In the genomic region with DNA sequence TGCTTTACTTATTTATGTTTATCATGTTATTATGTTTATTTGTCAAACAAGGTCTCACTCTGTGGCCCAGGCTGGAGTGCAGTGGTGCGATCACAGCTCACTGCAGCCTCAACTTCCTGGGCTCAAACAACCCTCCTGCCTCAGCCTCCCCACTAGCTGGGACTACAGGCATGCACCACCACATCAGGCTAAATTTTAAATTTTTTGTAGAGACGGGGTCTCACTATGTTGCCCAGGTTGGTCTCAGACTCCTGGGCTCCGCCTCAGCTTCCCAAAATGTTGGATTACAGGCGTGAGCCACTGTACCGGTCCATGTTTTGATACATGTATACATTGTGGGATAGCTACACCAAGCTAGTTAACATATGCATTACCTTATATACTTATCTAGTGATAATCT, we compare ENCODE assay signal across 7 cellular contexts. TPM values are rescaled to one million over a fixed set of nuclear protein-coding genes. Genes with fewer than 3 reads are reported as not detected.
A peak's percentile ranks its signal among the peaks of the same experiment; 100 is the strongest.
DNase-seq lines count a peak whose midpoint lies in the region; ATAC-seq and TF ChIP-seq lines count a peak whose summit lies in the region.
"Not testable (repeated sequence)": the region's sequence is repeated elsewhere in the genome, so short reads cannot be mapped to it uniquely, and the experiment has no call there.

No MANE protein-coding gene starts in this region.

- not testable (repeated sequence) for H3K18ac ChIP-seq in IMR-90 (ENCODE audit: low read depth, low read length)

- H2BK5ac ChIP-seq in IMR-90 (ENCODE audit: low read depth, low read length, poor library complexity, severe bottlenecking): not testable (repeated sequence)

- H3K4me1 Mint-ChIP-seq in activated naive CD4-positive, alpha-beta T cell treated with anti-CD3 and anti-CD28 coated beads, Interleukin-2, amount 50 U/mL, for 24 hours: peaks cover 23% of the 10 kb centered on the region
- H3K4me1 Mint-ChIP-seq in natural killer cell: peaks cover 25% of the 10 kb centered on the region in 2 donors

- TF ChIP-seq CTCF in IMR-90 (conservative IDR thresholded peaks at IDR 0.05; ENCODE audit: low read depth, low read length); esophagus muscularis mucosa (IDR thresholded peaks at IDR 0.05); left ventricle myocardium inferior (IDR thresholded peaks at IDR 0.05; ENCODE audit: borderline replicate concordance); natural killer cell (IDR thresholded peaks at IDR 0.05); gastrocnemius medialis (IDR thresholded peaks at IDR 0.05 in 4 of 5, conservative IDR thresholded peaks at IDR 0.05 in 1 of 5); transverse colon (IDR thresholded peaks at IDR 0.05): not testable (repeated sequence)

- H3K27me3 ChIP-seq in IMR-90 (ENCODE audit: control insufficient read depth, insufficient read depth, low read length); esophagus muscularis mucosa; left ventricle myocardium inferior (ENCODE audit: low read depth); gastrocnemius medialis; transverse colon: not testable (repeated sequence)

- TF ChIP-seq RAD21 in IMR-90 (IDR thresholded peaks at IDR 0.05; ENCODE audit: low read length): not testable (repeated sequence)

- not testable (repeated sequence) for H3K36me3 ChIP-seq in IMR-90 (ENCODE audit: control insufficient read depth, insufficient read depth, low read length); esophagus muscularis mucosa; left ventricle myocardium inferior; gastrocnemius medialis; transverse colon

- not testable (repeated sequence) for H2BK15ac ChIP-seq in IMR-90 (ENCODE audit: low read depth, low read length)

- peaks cover 5 to 28% of the 10 kb centered on the region in 2 experiments; a peak in 3 of 4 replicates for H3K79me1 ChIP-seq in IMR-90 (ENCODE audit: low read depth in 1 of 2, low read length in 2 of 2)

- not testable (repeated sequence) for H3K9ac ChIP-seq in IMR-90 (ENCODE audit: low read depth, low read length)

- H2BK120ac ChIP-seq in IMR-90 (ENCODE audit: low read depth, low read length): 0 out of 2 replicates have a peak overlapping the region, but pooled peaks have one; percentile 16

- H4K91ac ChIP-seq in IMR-90 (ENCODE audit: insufficient read depth, low read depth, low read length): not testable (repeated sequence)

- POLR2A ChIA-PET in IMR-90 (lab: Charles Lee; ENCODE audit: unreplicated experiment): not testable (repeated sequence)

- not testable (repeated sequence) for H4K5ac ChIP-seq in IMR-90 (ENCODE audit: low read depth, low read length)

- TF ChIP-seq POLR2A in IMR-90 (IDR thresholded peaks at IDR 0.05; ENCODE audit: low read depth, low read length); esophagus muscularis mucosa (IDR thresholded peaks at IDR 0.05; ENCODE audit: low read depth); gastrocnemius medialis (IDR thresholded peaks at IDR 0.05); transverse colon (IDR thresholded peaks at IDR 0.05): not testable (repeated sequence)

- not testable (repeated sequence) for H3K4me2 ChIP-seq in IMR-90 (ENCODE audit: low read depth, low read length)

- H3K4me3 Mint-ChIP-seq in activated naive CD4-positive, alpha-beta T cell treated with anti-CD3 and anti-CD28 coated beads, Interleukin-2, amount 50 U/mL, for 24 hours: not testable (repeated sequence)
- peak overlapping the region; percentile 2 for H3K4me3 Mint-ChIP-seq in natural killer cell

- intact Hi-C loops in IMR-90 (cut with micrococcal nuclease); left ventricle myocardium inferior (cut with micrococcal nuclease); natural killer cell (cut with micrococcal nuclease); transverse colon (cut with DNase I; ENCODE audit: low total_unique reads): not testable (repeated sequence)
- intact Hi-C loops in esophagus muscularis mucosa (cut with DNase I) (loop anchor here (5.0 kb wide), 1 partner anchor 41 kb away; no protein-coding TSS in a partner anchor), gastrocnemius medialis (cut with DNase I; ENCODE audit: low total_unique reads) (loop anchor here (2.0 to 10.0 kb wide), 4 partner anchors 28 to 622 kb away; partner anchors contain the start of genes MFGE8, MRPL46 and MRPS11)

- not testable (repeated sequence) for H2BK20ac ChIP-seq in IMR-90 (ENCODE audit: low read depth, low read length)

- H3K23ac ChIP-seq in IMR-90 (ENCODE audit: low read depth, low read length): not testable (repeated sequence)

- not testable (repeated sequence) for H3K9me3 ChIP-seq in IMR-90 (ENCODE audit: control insufficient read depth, insufficient read depth, low read length); esophagus muscularis mucosa; left ventricle myocardium inferior (replicated peaks); gastrocnemius medialis; transverse colon

- H2AK9ac ChIP-seq in IMR-90 (replicated peaks; ENCODE audit: low read depth, low read length, poor library complexity): not testable (repeated sequence)

- not testable (repeated sequence) for H3K27me3 Mint-ChIP-seq in activated naive CD4-positive, alpha-beta T cell treated with anti-CD3 and anti-CD28 coated beads, Interleukin-2, amount 50 U/mL, for 24 hours; natural killer cell (ENCODE audit: low read depth in 2 of 2)

- H2AK5ac ChIP-seq in IMR-90 (ENCODE audit: low read depth, low read length): not testable (repeated sequence)

- H3K56ac ChIP-seq in IMR-90 (ENCODE audit: extremely low read depth, insufficient read depth, low read length): not testable (repeated sequence)

- peak overlapping the region; percentile 96; the same call in 1 of the 2 replicates for H3K4ac ChIP-seq in IMR-90 (ENCODE audit: low read depth, low read length)

- H3K27ac Mint-ChIP-seq in activated naive CD4-positive, alpha-beta T cell treated with anti-CD3 and anti-CD28 coated beads, Interleukin-2, amount 50 U/mL, for 24 hours: peak overlapping the region; percentile 35
- H3K27ac Mint-ChIP-seq in natural killer cell: not testable (repeated sequence)

- not testable (repeated sequence) for H3K4me3 ChIP-seq in IMR-90 (ENCODE audit: insufficient read depth, low read depth, low read length); esophagus muscularis mucosa; left ventricle myocardium inferior; gastrocnemius medialis; transverse colon

- no CpG with 5 or more reads among the region's 5 CpGs for WGBS in IMR-90 (ENCODE audit: extremely low coverage in 2 of 2, insufficient read length in 1 of 2), 2 experiments
- WGBS in esophagus muscularis mucosa: 95% methylated on average over 5 of the region's 5 CpGs
- 88 to 98% methylated on average over 1 to 5 of the region's 5 CpGs for WGBS in transverse colon (ENCODE audit: low coverage in 1 of 2), 2 donors

- not testable (repeated sequence) for H4K8ac ChIP-seq in IMR-90 (ENCODE audit: low read depth in 2 of 2, low read length in 2 of 2)

- not testable (repeated sequence) for H3K14ac ChIP-seq in IMR-90 (replicated peaks; ENCODE audit: low read depth, low read length)

- H3K36me3 Mint-ChIP-seq in activated naive CD4-positive, alpha-beta T cell treated with anti-CD3 and anti-CD28 coated beads, Interleukin-2, amount 50 U/mL, for 24 hours; natural killer cell: not testable (repeated sequence)

- ATAC-seq in IMR-90 (ENCODE audit: low read depth); natural killer cell; gastrocnemius medialis: not testable (repeated sequence)

- in situ Hi-C loops in IMR-90 (cut with MboI; ENCODE audit: low sequenced_read_pairs); gastrocnemius medialis (cut with MboI; ENCODE audit: low sequenced_read_pairs in 4 of 4); transverse colon (cut with MboI; ENCODE audit: low pct_ligation_motif_present in 1 of 4, low pct_unique_long_range_greater_than_20kb in 1 of 4, low sequenced_read_pairs in 3 of 4): not testable (repeated sequence)

- not testable (repeated sequence) for H2AFZ ChIP-seq in IMR-90 (replicated peaks; ENCODE audit: low read length, poor library complexity)

- H3K9me1 ChIP-seq in IMR-90 (ENCODE audit: insufficient read depth, low read length): not testable (repeated sequence)

- H3K27ac ChIP-seq in IMR-90 (ENCODE audit: insufficient read depth, low read length): not testable (repeated sequence)
- H3K27ac ChIP-seq in esophagus muscularis mucosa (replicated peaks in 1 of 4) (peak overlapping the region; percentile 86 to 96 (median 93)), left ventricle myocardium inferior (replicated peaks) (peak overlapping the region; percentile 95), gastrocnemius medialis (peak overlapping the region; percentile 93 to 99 (median 98)), transverse colon (peak overlapping the region; percentile 83 to 95 (median 90))

- H3K4me1 ChIP-seq in IMR-90 (ENCODE audit: control insufficient read depth, insufficient read depth, low read length): peaks cover 12% of the 10 kb centered on the region
- peaks cover 29 to 58% (median 53%) of the 10 kb centered on the region in 4 donors for H3K4me1 ChIP-seq in esophagus muscularis mucosa
- H3K4me1 ChIP-seq in left ventricle myocardium inferior: peaks cover 46% of the 10 kb centered on the region
- H3K4me1 ChIP-seq in gastrocnemius medialis: peaks cover 34 to 35% of the 10 kb centered on the region in 2 donors
- H3K4me1 ChIP-seq in transverse colon: peaks cover 7 to 34% (median 19%) of the 10 kb centered on the region in 4 donors

- BruUV-seq in IMR-90 (replicated peaks; lab: Mats Ljungman, UMichigan): not testable (repeated sequence)

- CTCF ChIA-PET in IMR-90 (lab: Yijun Ruan, JAX): not testable (repeated sequence)

- dilution Hi-C loops in IMR-90 (cut with HindIII; ENCODE audit: low sequenced_read_pairs, unreplicated experiment): not testable (repeated sequence)

- TF ChIP-seq EP300 in esophagus muscularis mucosa (IDR thresholded peaks at IDR 0.05); transverse colon (IDR thresholded peaks at IDR 0.05; ENCODE audit: low read depth): not testable (repeated sequence)

- DNase-seq in IMR-90; esophagus muscularis mucosa (ENCODE audit: extremely low spot score); left ventricle myocardium inferior; natural killer cell; gastrocnemius medialis; transverse colon: not testable (repeated sequence)

- H3K9me3 Mint-ChIP-seq in activated naive CD4-positive, alpha-beta T cell treated with anti-CD3 and anti-CD28 coated beads, Interleukin-2, amount 50 U/mL, for 24 hours; natural killer cell: not testable (repeated sequence)

- H4K20me1 ChIP-seq in IMR-90 (ENCODE audit: insufficient read depth, low read length): not testable (repeated sequence)

RNA-seq across cellular contexts. Expression of gene ABHD2, which starts 1.9 kb away (rescaled TPM):
- 56.9 and 62.9 TPM in 2 replicates for total RNA-seq in IMR-90 (2012; rRNA removed)
- polyA plus RNA-seq in IMR-90 (2012; rRNA removed): 29.4 and 31.2 TPM in 2 replicates
- polyA plus RNA-seq in IMR-90 (2012; cell fraction: cytosol; rRNA removed): 5.6 and 10.7 TPM in 2 replicates
- 13.8 and 16.1 TPM in 2 replicates for polyA plus RNA-seq in IMR-90 (2012; cell fraction: nucleus; rRNA removed; ENCODE audit: low replicate concordance)
- 10 to 100 TPM; 49.8 to 82.3 (median 72.1) TPM for total RNA-seq in esophagus muscularis mucosa
- total RNA-seq in left ventricle myocardium inferior: 68.2 TPM
- 100 to 1,000 TPM; 187 to 236 (median 191) TPM for total RNA-seq in natural killer cell
- total RNA-seq in gastrocnemius medialis: 100 to 1,000 TPM in 1 of 4 donors, 10 to 100 TPM in 3; 19.3 to 150 (median 64.5) TPM
- total RNA-seq in transverse colon: 10 to 100 TPM; 37.8 to 81.5 (median 58.3) TPM
